Comparison of ENCODE assay signal across 1 cellular context in the genomic region with DNA sequence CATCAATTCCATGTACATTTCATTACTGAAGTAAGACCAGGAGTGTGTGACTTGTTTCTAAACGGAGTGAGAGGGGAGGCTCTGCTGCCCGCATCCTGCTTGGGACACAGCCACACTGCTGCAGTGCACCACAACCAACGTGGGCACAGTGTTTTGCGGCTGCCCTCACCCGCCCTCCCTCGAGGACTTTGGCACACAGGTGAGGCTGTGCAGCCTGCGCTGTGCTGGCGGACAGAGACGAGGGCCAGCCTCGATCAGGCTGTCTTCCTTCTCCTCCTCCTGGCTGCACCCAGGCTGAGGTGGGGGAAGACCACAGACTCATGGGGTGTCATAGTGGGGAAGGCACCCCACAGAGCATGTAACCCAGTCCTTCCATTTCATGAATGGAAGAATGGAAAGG.
TF ChIP-seq lines count a peak whose summit lies in the region.

No MANE protein-coding gene starts in this region.

TF ChIP-seq in WTC11, 78 proteins besides CTCF, POLR2A, EP300 and RAD21 (continued from another document):
- TF ChIP-seq, protein P1, sequence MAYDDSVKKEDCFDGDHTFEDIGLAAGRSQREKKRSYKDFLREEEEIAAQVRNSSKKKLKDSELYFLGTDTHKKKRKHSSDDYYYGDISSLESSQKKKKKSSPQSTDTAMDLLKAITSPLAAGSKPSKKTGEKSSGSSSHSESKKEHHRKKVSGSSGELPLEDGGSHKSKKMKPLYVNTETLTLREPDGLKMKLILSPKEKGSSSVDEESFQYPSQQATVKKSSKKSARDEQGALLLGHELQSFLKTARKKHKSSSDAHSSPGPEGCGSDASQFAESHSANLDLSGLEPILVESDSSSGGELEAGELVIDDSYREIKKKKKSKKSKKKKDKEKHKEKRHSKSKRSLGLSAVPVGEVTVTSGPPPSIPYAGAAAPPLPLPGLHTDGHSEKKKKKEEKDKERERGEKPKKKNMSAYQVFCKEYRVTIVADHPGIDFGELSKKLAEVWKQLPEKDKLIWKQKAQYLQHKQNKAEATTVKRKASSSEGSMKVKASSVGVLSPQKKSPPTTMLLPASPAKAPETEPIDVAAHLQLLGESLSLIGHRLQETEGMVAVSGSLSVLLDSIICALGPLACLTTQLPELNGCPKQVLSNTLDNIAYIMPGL (CRISPR knock-in tag; IDR thresholded peaks at IDR 0.05): no peak
- TF ChIP-seq KAT7 (CRISPR knock-in tag; IDR thresholded peaks at IDR 0.05; ENCODE audit: borderline replicate concordance): no peak
- no peak for TF ChIP-seq ATF1 (CRISPR knock-in tag; IDR thresholded peaks at IDR 0.05)
- TF ChIP-seq CBFB (CRISPR knock-in tag; IDR thresholded peaks at IDR 0.05; ENCODE audit: low read depth): no peak
- TF ChIP-seq, protein P2, sequence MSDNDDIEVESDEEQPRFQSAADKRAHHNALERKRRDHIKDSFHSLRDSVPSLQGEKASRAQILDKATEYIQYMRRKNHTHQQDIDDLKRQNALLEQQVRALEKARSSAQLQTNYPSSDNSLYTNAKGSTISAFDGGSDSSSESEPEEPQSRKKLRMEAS (CRISPR knock-in tag; IDR thresholded peaks at IDR 0.05): no peak
- TF ChIP-seq ZNF317 (CRISPR knock-in tag; IDR thresholded peaks at IDR 0.05; ENCODE audit: borderline replicate concordance, low read depth): no peak
- TF ChIP-seq FOXP4 (CRISPR knock-in tag; IDR thresholded peaks at IDR 0.05): no peak
